Comparison of ENCODE assay signal across 1 cellular context in genomic region chr6:151452750-151453427, GRCh38.
TF ChIP-seq lines count a peak whose summit lies in the region.

No MANE protein-coding gene starts in this region.

TF ChIP-seq in HepG2, 621 proteins besides CTCF, POLR2A, EP300 and RAD21 (continued from another document and continues in another):
- TF ChIP-seq ARID3A (IDR thresholded peaks at IDR 0.05; ENCODE audit: low read depth, low read length) = peak; percentile 21; the same call in 1 of the 2 replicates
- no peak for TF ChIP-seq SETDB1 (CRISPR knock-in tag; IDR thresholded peaks at IDR 0.05; ENCODE audit: borderline replicate concordance)
- no peak for TF ChIP-seq MTERF4 (CRISPR knock-in tag; IDR thresholded peaks at IDR 0.05)
- TF ChIP-seq TEF (CRISPR knock-in tag; IDR thresholded peaks at IDR 0.05) = no peak
- TF ChIP-seq ZNF318 (CRISPR knock-in tag; IDR thresholded peaks at IDR 0.05) = no peak
- no peak for TF ChIP-seq AKNA (CRISPR knock-in tag; IDR thresholded peaks at IDR 0.05; ENCODE audit: borderline replicate concordance)
- TF ChIP-seq ELF3 (CRISPR knock-in tag; IDR thresholded peaks at IDR 0.05) = peak; percentile 22; the same call in 1 of the 2 replicates
- TF ChIP-seq CREB3 (CRISPR knock-in tag; IDR thresholded peaks at IDR 0.05) = no peak
- no peak for TF ChIP-seq SNAI1 (CRISPR knock-in tag; IDR thresholded peaks at IDR 0.05; ENCODE audit: borderline replicate concordance)
- peak; percentile 33 for TF ChIP-seq AGO2 (optimal IDR thresholded peaks at IDR 0.05; ENCODE audit: low read depth, low read length)
- TF ChIP-seq ZNF44 (CRISPR knock-in tag; IDR thresholded peaks at IDR 0.05) = 0 out of 2 replicates have a peak, but pooled peaks have one; percentile 10
- no peak for TF ChIP-seq CAMTA2 (CRISPR knock-in tag; IDR thresholded peaks at IDR 0.05; ENCODE audit: borderline replicate concordance)
- 0 out of 2 replicates have a peak, but pooled peaks have one; percentile 4 for TF ChIP-seq ZNF607 (CRISPR knock-in tag; IDR thresholded peaks at IDR 0.05; ENCODE audit: borderline replicate concordance)
- no peak for TF ChIP-seq MXD3 (CRISPR knock-in tag; IDR thresholded peaks at IDR 0.05)
- no peak for TF ChIP-seq ZNF609 (CRISPR knock-in tag; IDR thresholded peaks at IDR 0.05; ENCODE audit: borderline replicate concordance)
- TF ChIP-seq RFX1 (IDR thresholded peaks at IDR 0.05) = no peak
- 0 out of 2 replicates have a peak, but pooled peaks have one; percentile 69 for TF ChIP-seq THAP8 (CRISPR knock-in tag; IDR thresholded peaks at IDR 0.05; ENCODE audit: borderline replicate concordance)
- peak; percentile 16 for TF ChIP-seq ASH2L (IDR thresholded peaks at IDR 0.05; ENCODE audit: insufficient read length, low read depth, low read length)
- TF ChIP-seq HBP1 (CRISPR knock-in tag; IDR thresholded peaks at IDR 0.05; ENCODE audit: low read depth) = no peak
- TF ChIP-seq CEBPG (CRISPR knock-in tag; IDR thresholded peaks at IDR 0.05) = 0 out of 2 replicates have a peak, but pooled peaks have one; percentile 2
